Comparison of ENCODE assay signal across 22 cellular contexts in genomic region chr9:109176386-109176785, GRCh38. TPM values are rescaled to one million over a fixed set of nuclear protein-coding genes. Genes with fewer than 3 reads are reported as not detected.
"Had no signal": no experiment of that assay in that cellular context is flagged by ENCODE, and none has a peak within 500 bp of the region (broad histone marks: within the 10 kb centered on the region; RNA-seq: fewer than 3 reads in every experiment).

No MANE protein-coding gene starts in this region.

- DNase-seq: Karpas-422, KG1, MG63, NCI-H1092, NCI-H1105 treated with DMSO at 0.1 percent for 48 hours, NCI-H1417 treated with DMSO at 0.1 percent for 48 hours, NCI-H146, NCI-H1694 treated with DMSO at 0.1 percent for 48 hours, NCI-H1930, NCI-H2081, NCI-H2107, NCI-H2227 treated with DMSO at 0.1 percent for 48 hours, NCI-H524, NCI-H526 treated with DMSO at 0.1 percent for 48 hours, NCI-H748 treated with DMSO at 0.1 percent for 48 hours, Right ventricle myocardium superior, RPMI8226, SIG-M5 had no signal

- H3K27me3 ChIP-seq: MG63, SJSA1 had no signal

- H3K9me3 ChIP-seq: MG63, SJSA1 had no signal

- H3K4me3 ChIP-seq: MG63, SJSA1, SK-N-MC had no signal

- H3K36me3 ChIP-seq: MG63, SJSA1 had no signal

- H3K27ac ChIP-seq: HL-60, SJSA1, SK-N-MC had no signal

- H3K4me1 ChIP-seq: SJSA1 had no signal

RNA-seq across cellular contexts. Expression of gene FRRS1L, which starts 9.3 kb away (rescaled TPM):
- total RNA-seq: NCI-H460, SJSA1 had no signal
